ENCODE assay signal across 8 cellular contexts in genomic region chr12:130870442-130871285, GRCh38. TPM values are rescaled to one million over a fixed set of nuclear protein-coding genes. Genes with fewer than 3 reads are reported as not detected.
DNase-seq lines count a peak whose midpoint lies in the region; ATAC-seq and TF ChIP-seq lines count a peak whose summit lies in the region.

No MANE protein-coding gene starts in this region.

- H3K27ac ChIP-seq in trophoblast cell (ENCODE audit: low read depth, low read length) (peak overlapping the region; percentile 88), tibial artery (peak overlapping the region; percentile 66 to 85)

- intact Hi-C loops in Right ventricle myocardium superior (cut with DNase I) (no loop called here), tibial artery (cut with DNase I; ENCODE audit: low total_unique reads) (no loop called here)

- ATAC-seq in GM19372 (IDR thresholded peaks at IDR 0.05; ENCODE audit: low read depth, unreplicated experiment) (peak; percentile 52), HG03521 (IDR thresholded peaks at IDR 0.05; ENCODE audit: unreplicated experiment) (peak; percentile 51), Right ventricle myocardium superior (ENCODE audit: poor library complexity) (peak; percentile 65)

- H3K14ac ChIP-seq in trophoblast cell (ENCODE audit: low read length), result no peak overlapping the region

- H3K36me3 ChIP-seq in trophoblast cell (ENCODE audit: control insufficient read depth in 1 of 2, insufficient read depth in 2 of 2, low read length in 2 of 2) (peaks cover 14 to 18% of the 10 kb centered on the region in 2 experiments), tibial artery (peaks cover 21 to 22% (median 21%) of the 10 kb centered on the region in 3 donors)

- peaks cover 4 to 7% of the 10 kb centered on the region in 2 experiments for H3K4me1 ChIP-seq in trophoblast cell (ENCODE audit: control insufficient read depth in 1 of 2, insufficient read depth in 2 of 2, low read length in 2 of 2)
- peaks cover 0 to 24% (median 17%) of the 10 kb centered on the region in 4 donors for H3K4me1 ChIP-seq in tibial artery

- H3K9me3 Mint-ChIP-seq in activated naive CD8-positive, alpha-beta T cell treated with anti-CD3 and anti-CD28 coated beads for 36 hours, result peaks cover 4% of the 10 kb centered on the region

- H3K4ac ChIP-seq in trophoblast cell (ENCODE audit: low read depth, low read length), result no peak overlapping the region

- H3K23ac ChIP-seq in trophoblast cell (ENCODE audit: low read length), result no peak overlapping the region

- H4K91ac ChIP-seq in trophoblast cell (ENCODE audit: low read depth, low read length), result peak overlapping the region; percentile 99

- H2AFZ ChIP-seq in trophoblast cell (ENCODE audit: insufficient read depth, low read length, poor library complexity), result no peak overlapping the region

- no peak overlapping the region for H3K9ac ChIP-seq in trophoblast cell (ENCODE audit: low read length)

- H3K79me2 ChIP-seq in trophoblast cell (ENCODE audit: control insufficient read depth, insufficient read depth, low read length, poor library complexity), result peaks cover 12% of the 10 kb centered on the region

- no peak overlapping the region for H2BK5ac ChIP-seq in trophoblast cell (ENCODE audit: low read depth, low read length, poor library complexity)

- peak overlapping the region; percentile 82 for H2AK5ac ChIP-seq in trophoblast cell (ENCODE audit: low read length)

- no CpG with 5 or more reads among the region's 31 CpGs for WGBS in trophoblast cell (ENCODE audit: extremely low coverage, insufficient coverage, insufficient read length)

- H3K4me3 Mint-ChIP-seq in activated naive CD8-positive, alpha-beta T cell treated with anti-CD3 and anti-CD28 coated beads for 36 hours, result peak overlapping the region; percentile 90

- H3K4me1 Mint-ChIP-seq in activated naive CD8-positive, alpha-beta T cell treated with anti-CD3 and anti-CD28 coated beads for 36 hours, result peaks cover 44% of the 10 kb centered on the region

- DNase-seq in COLO668 (lab: John Stamatoyannopoulos, UW; ENCODE audit: unreplicated experiment) (peak; percentile 69), SKM-1 (lab: John Stamatoyannopoulos, UW; ENCODE audit: unreplicated experiment) (peak; percentile 64), Right ventricle myocardium superior (peak; percentile 82), trophoblast cell (peak; percentile 99), tibial artery (peak; percentile 82 to 88)
- peak; percentile 76 for DNase-seq in activated naive CD8-positive, alpha-beta T cell treated with anti-CD3 and anti-CD28 coated beads for 36 hours

- H3K18ac ChIP-seq in trophoblast cell (ENCODE audit: low read length), result no peak overlapping the region

- H3K4me3 ChIP-seq in trophoblast cell (ENCODE audit: low read depth, low read length) (no peak overlapping the region), tibial artery (peak overlapping the region; percentile 76 to 79)

- peaks cover 49% of the 10 kb centered on the region for H3K36me3 Mint-ChIP-seq in activated naive CD8-positive, alpha-beta T cell treated with anti-CD3 and anti-CD28 coated beads for 36 hours

- peak overlapping the region; percentile 100 for H4K8ac ChIP-seq in trophoblast cell (ENCODE audit: low read depth, low read length)

- H2BK120ac ChIP-seq in trophoblast cell (ENCODE audit: insufficient read depth, low read length, poor library complexity), result peak overlapping the region; percentile 99

- peak overlapping the region; percentile 74 for H3K4me2 ChIP-seq in trophoblast cell (ENCODE audit: low read length)

- no peak overlapping the region for H2BK12ac ChIP-seq in trophoblast cell (ENCODE audit: low read length)

- peaks cover 5% of the 10 kb centered on the region for H3K27me3 Mint-ChIP-seq in activated naive CD8-positive, alpha-beta T cell treated with anti-CD3 and anti-CD28 coated beads for 36 hours

- peak overlapping the region; percentile 49 for H4K12ac ChIP-seq in trophoblast cell (ENCODE audit: low read depth, low read length)

- TF ChIP-seq CTCF in tibial artery (IDR thresholded peaks at IDR 0.05), result peak; percentile 28 to 42

- H3K27me3 ChIP-seq in trophoblast cell (ENCODE audit: insufficient read depth, low read length), result no peaks in the 10 kb centered on the region
- no peaks in the 10 kb centered on the region for H3K27me3 ChIP-seq in tibial artery

- H3K9me3 ChIP-seq in trophoblast cell (ENCODE audit: insufficient read depth, low read depth, low read length) (no peaks in the 10 kb centered on the region), tibial artery (no peaks in the 10 kb centered on the region)

- H3K79me1 ChIP-seq in trophoblast cell (ENCODE audit: low read length), result peaks cover 15% of the 10 kb centered on the region

- peak overlapping the region; percentile 99 for H3K27ac Mint-ChIP-seq in activated naive CD8-positive, alpha-beta T cell treated with anti-CD3 and anti-CD28 coated beads for 36 hours

RNA-seq across cellular contexts. Expression of gene RAN, which starts 1.2 kb away (rescaled TPM):
- total RNA-seq in activated naive CD8-positive, alpha-beta T cell treated with anti-CD3 and anti-CD28 coated beads for 36 hours, result 1,000 to 10,000 TPM; 2,531 to 2,575 TPM
- 225 TPM for total RNA-seq in Right ventricle myocardium superior
- 542 and 555 TPM in 2 replicates for polyA plus RNA-seq in trophoblast cell (2013)

RNA-seq across cellular contexts. Expression of gene STX2, which starts 31.6 kb away (rescaled TPM):
- total RNA-seq in activated naive CD8-positive, alpha-beta T cell treated with anti-CD3 and anti-CD28 coated beads for 36 hours, result 10 to 100 TPM; 13.8 to 14.0 TPM
- 11.4 TPM for total RNA-seq in Right ventricle myocardium superior
- polyA plus RNA-seq in trophoblast cell (2013), result 14.4 and 15.3 TPM in 2 replicates

Comparison
In these comparisons a context has a peak if more than half of its experiments do, and no peak if none do; other contexts are left out.
1. RNA of gene RAN, which starts 1.2 kb away (total RNA-seq): 2,531 to 2,575 TPM in activated naive CD8-positive, alpha-beta T cell treated with anti-CD3 and anti-CD28 coated beads for 36 hours; 225 TPM in Right ventricle myocardium superior (single experiment); every median in the first group is over 10 times any median in the second.
2. Peak in every context shown above with its lines, with median percentiles within 50 percentile points of each other: DNase-seq and ATAC-seq.